In the genomic region with DNA sequence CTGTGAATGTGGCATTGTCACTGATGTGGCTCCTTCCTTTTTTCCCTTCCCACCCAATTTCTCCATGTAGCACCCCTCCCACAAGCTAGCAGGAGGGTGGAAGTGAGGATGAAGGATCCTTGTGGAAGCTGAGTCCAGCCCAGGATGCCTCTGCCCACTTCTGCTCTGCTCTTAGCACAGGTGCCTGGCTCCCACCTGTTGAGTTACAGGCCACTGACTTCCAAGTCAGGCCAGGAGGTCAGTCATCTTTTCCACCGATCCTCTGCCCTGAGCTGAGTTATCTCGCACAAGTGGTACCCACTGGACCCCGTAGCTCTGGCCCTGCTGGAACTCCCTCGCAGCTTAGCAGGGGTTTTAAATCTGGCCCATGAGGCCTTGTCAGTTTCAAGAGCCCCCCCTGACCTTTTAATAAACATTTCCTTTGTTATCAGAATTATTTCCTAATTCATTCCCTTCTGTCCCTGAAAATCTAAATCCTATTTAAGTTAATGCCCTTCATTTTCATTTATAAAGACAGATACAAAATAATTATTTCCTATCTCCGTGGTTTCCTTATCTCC, we compare ENCODE assay signal across 26 cellular contexts.
"Had no signal": no experiment of that assay in that cellular context is flagged by ENCODE, and none has a peak within 500 bp of the region (broad histone marks: within the 10 kb centered on the region; RNA-seq: fewer than 3 reads in every experiment).

No MANE protein-coding gene starts in this region.

- H3K4me3 Mint-ChIP-seq: activated B cell treated with CpG ODN at 0.5 μM for 24 hours; activated CD8-positive, alpha-beta T cell treated with anti-CD3 and anti-CD28 coated beads for 36 hours; activated naive CD4-positive, alpha-beta T cell treated with anti-CD3 and anti-CD28 coated beads, Interleukin-2, amount 10 ng/mL, durations not matched to agents 7 days and 5 days; activated naive CD8-positive, alpha-beta T cell treated with anti-CD3 and anti-CD28 coated beads for 36 hours; activated T-cell treated with anti-CD3 and anti-CD28 coated beads, Interleukin-2, amount 50 U/mL, for 72 hours had no signal

- DNase-seq: activated B cell treated with CpG ODN at 0.5 μM for 24 hours; activated CD4-positive, alpha-beta T cell treated with anti-CD3 and anti-CD28 coated beads for 1 hour; activated CD8-positive, alpha-beta memory T cell treated with anti-CD3 and anti-CD28 coated beads, Interleukin-2, amount 50 U/mL, for 4 hours; activated CD8-positive, alpha-beta T cell treated with anti-CD3 and anti-CD28 coated beads for 36 hours; activated gamma-delta T cell treated with Interleukin-2 at 50 U/mL for 16 hours; activated naive CD4-positive, alpha-beta T cell treated with anti-CD3 and anti-CD28 coated beads, Interleukin-2, amount 10 ng/mL, durations not matched to agents 7 days and 5 days; activated naive CD8-positive, alpha-beta T cell treated with anti-CD3 and anti-CD28 coated beads for 36 hours; activated T-cell treated with anti-CD3 and anti-CD28 coated beads, Interleukin-2, amount 50 U/mL, for 72 hours; MV-4-11; NCI-H1092 treated with DMSO at 0.1 percent for 48 hours; NCI-H1417 treated with DMSO at 0.1 percent for 48 hours; NCI-H1694; NCI-H2029; NCI-H2107; NCI-H226; NCI-H510A; NCI-H526 treated with DMSO at 0.1 percent for 48 hours; NCI-H82; Right ventricle myocardium superior; SJCRH30; T-helper 2 cell; T1000 had no signal

- H3K27me3 Mint-ChIP-seq: activated B cell treated with CpG ODN at 0.5 μM for 24 hours had no signal

- H3K36me3 Mint-ChIP-seq: activated naive CD4-positive, alpha-beta T cell treated with anti-CD3 and anti-CD28 coated beads, Interleukin-2, amount 10 ng/mL, durations not matched to agents 7 days and 5 days; activated naive CD8-positive, alpha-beta T cell treated with anti-CD3 and anti-CD28 coated beads for 36 hours had no signal

- H3K4me2 ChIP-seq: KMS-11 had no signal

- H3K9ac ChIP-seq: KMS-11 had no signal

- ATAC-seq: activated CD8-positive, alpha-beta T cell treated with anti-CD3 and anti-CD28 coated beads for 36 hours; activated T-cell treated with anti-CD3 and anti-CD28 coated beads, Interleukin-2, amount 50 U/mL, for 72 hours; Panc1 had no signal

- H3K27ac Mint-ChIP-seq: activated B cell treated with CpG ODN at 0.5 μM for 24 hours; activated CD8-positive, alpha-beta T cell treated with anti-CD3 and anti-CD28 coated beads for 36 hours; activated naive CD4-positive, alpha-beta T cell treated with anti-CD3 and anti-CD28 coated beads, Interleukin-2, amount 10 ng/mL, durations not matched to agents 7 days and 5 days; activated naive CD8-positive, alpha-beta T cell treated with anti-CD3 and anti-CD28 coated beads for 36 hours; activated T-cell treated with anti-CD3 and anti-CD28 coated beads, Interleukin-2, amount 50 U/mL, for 72 hours; activated T-helper 2 cell treated with anti-CD3 and anti-CD28 coated beads, Interferon-gamma antibody, Interleukin-2, Interleukin-4, amounts not matched to agents 10 μg/mL and 5 μg/mL and 100 μg/mL, durations not matched to agents 14 hours and 24 hours and 36 hours had no signal

- H3K9me3 Mint-ChIP-seq: activated B cell treated with CpG ODN at 0.5 μM for 24 hours; activated CD8-positive, alpha-beta T cell treated with anti-CD3 and anti-CD28 coated beads for 36 hours; activated naive CD8-positive, alpha-beta T cell treated with anti-CD3 and anti-CD28 coated beads for 36 hours; activated T-helper 2 cell treated with anti-CD3 and anti-CD28 coated beads, Interferon-gamma antibody, Interleukin-2, Interleukin-4, amounts not matched to agents 10 μg/mL and 5 μg/mL and 100 μg/mL, durations not matched to agents 14 hours and 24 hours and 36 hours had no signal

- H3K4me3 ChIP-seq: SJCRH30 had no signal

- H3K4me1 Mint-ChIP-seq: activated B cell treated with CpG ODN at 0.5 μM for 24 hours; activated naive CD4-positive, alpha-beta T cell treated with anti-CD3 and anti-CD28 coated beads, Interleukin-2, amount 10 ng/mL, durations not matched to agents 7 days and 5 days; activated naive CD8-positive, alpha-beta T cell treated with anti-CD3 and anti-CD28 coated beads for 36 hours had no signal

- H3K27me3 ChIP-seq: SJCRH30 had no signal

- H3K27ac ChIP-seq: KMS-11, RWPE1, SJCRH30 had no signal

- H3K9me3 ChIP-seq: SJCRH30 had no signal

- H3K36me3 ChIP-seq: SJCRH30 had no signal
